8 cellular contexts compared by ENCODE assay signal in genomic region chr5:134371834-134372340, GRCh38. TPM values are rescaled to one million over a fixed set of nuclear protein-coding genes. Genes with fewer than 3 reads are reported as not detected.
DNase-seq lines count a peak whose midpoint lies in the region; ATAC-seq lines count a peak whose summit lies in the region.

No MANE protein-coding gene starts in this region.

- peak overlapping the region; percentile 99 for H3K4me3 Mint-ChIP-seq in activated CD4-positive, alpha-beta T cell treated with anti-CD3 and anti-CD28 coated beads, Interleukin-2, amount 10 ng/mL, durations not matched to agents 7 days and 5 days

- H3K9me3 ChIP-seq in MG63: no peaks in the 10 kb centered on the region

- no peaks in the 10 kb centered on the region for H3K27me3 ChIP-seq in MG63

- peak overlapping the region; percentile 100 for H3K27ac Mint-ChIP-seq in activated CD4-positive, alpha-beta T cell treated with anti-CD3 and anti-CD28 coated beads, Interleukin-2, amount 10 ng/mL, durations not matched to agents 7 days and 5 days

- H3K9me3 Mint-ChIP-seq in activated CD4-positive, alpha-beta T cell treated with anti-CD3 and anti-CD28 coated beads, Interleukin-2, amount 10 ng/mL, durations not matched to agents 7 days and 5 days: peaks cover 2% of the 10 kb centered on the region

- H3K4me3 ChIP-seq in MG63: peak overlapping the region; percentile 96

- H3K36me3 Mint-ChIP-seq in activated CD4-positive, alpha-beta T cell treated with anti-CD3 and anti-CD28 coated beads, Interleukin-2, amount 10 ng/mL, durations not matched to agents 7 days and 5 days (ENCODE audit: low read depth): peaks cover 45% of the 10 kb centered on the region

- CTCF ChIA-PET in activated CD4-positive, alpha-beta T cell treated with anti-CD3 and anti-CD28 coated beads, Interleukin-2, amount 10 ng/mL, durations not matched to agents 7 days and 5 days (lab: Charles Lee): interaction anchor here (0.6 to 1.7 kb wide), 8 partner anchors 8 to 533 kb away, joined by 3 to 10 read pairs (median 4); partner anchors contain the start of gene PCBD2

- DNase-seq in DMS53 (lab: John Stamatoyannopoulos, UW): peak; percentile 64
- DNase-seq in DMS53 treated with DMSO at 0.1 percent for 48 hours (lab: John Stamatoyannopoulos, UW; ENCODE audit: unreplicated experiment): no peak
- peak; percentile 61 for DNase-seq in MG63
- DNase-seq in activated CD4-positive, alpha-beta T cell treated with anti-CD3 and anti-CD28 coated beads, Interleukin-2, amount 10 ng/mL, durations not matched to agents 7 days and 5 days: peak; percentile 47
- peak; percentile 57 for DNase-seq in dermis blood vessel endothelial cell
- DNase-seq in left lobe of liver (ENCODE audit: low spot score): peak; percentile 75
- DNase-seq in stimulated activated CD4-positive, alpha-beta T cell treated with anti-CD3 and anti-CD28 coated beads, Interleukin-2, amount 100 ng/mL, for 24 hours: peak; percentile 52

- H3K27me3 Mint-ChIP-seq in activated CD4-positive, alpha-beta T cell treated with anti-CD3 and anti-CD28 coated beads, Interleukin-2, amount 10 ng/mL, durations not matched to agents 7 days and 5 days: peaks cover 2% of the 10 kb centered on the region

- peak; percentile 50 for ATAC-seq in left lobe of liver
- ATAC-seq in GM19351 (IDR thresholded peaks at IDR 0.05; ENCODE audit: unreplicated experiment): no peak

- peaks cover 39% of the 10 kb centered on the region for H3K36me3 ChIP-seq in MG63

- peaks cover 50% of the 10 kb centered on the region for H3K4me1 Mint-ChIP-seq in activated CD4-positive, alpha-beta T cell treated with anti-CD3 and anti-CD28 coated beads, Interleukin-2, amount 10 ng/mL, durations not matched to agents 7 days and 5 days

- POLR2A ChIA-PET in activated CD4-positive, alpha-beta T cell treated with anti-CD3 and anti-CD28 coated beads, Interleukin-2, amount 10 ng/mL, durations not matched to agents 7 days and 5 days (lab: Charles Lee): no interaction called here

RNA-seq across cellular contexts. Expression of gene UBE2B, which starts 0.5 kb away (rescaled TPM):
- total RNA-seq in MG63 (2014; rRNA removed; shearing (Covaris generic); ENCODE audit: low replicate concordance): 85.8 and 235 TPM in 2 replicates
- total RNA-seq in activated CD4-positive, alpha-beta T cell treated with anti-CD3 and anti-CD28 coated beads, Interleukin-2, amount 10 ng/mL, durations not matched to agents 7 days and 5 days: 10 to 100 TPM; 79.2 to 87.4 TPM
- total RNA-seq in dermis blood vessel endothelial cell (28.9 and 51.4 TPM in 2 replicates), left lobe of liver (26.6 TPM)

RNA-seq across cellular contexts. Expression of gene CDKL3, which starts 4.9 kb away (rescaled TPM):
- 3.3 and 8.7 TPM in 2 replicates for total RNA-seq in MG63 (2014; rRNA removed; shearing (Covaris generic); ENCODE audit: low replicate concordance)
- 1 to 10 TPM in 1 of 2 experiments, under 1 TPM in 1; 0.60 to 1.6 TPM for total RNA-seq in activated CD4-positive, alpha-beta T cell treated with anti-CD3 and anti-CD28 coated beads, Interleukin-2, amount 10 ng/mL, durations not matched to agents 7 days and 5 days
- total RNA-seq in dermis blood vessel endothelial cell (0.34 and 0.37 TPM in 2 replicates), left lobe of liver (1.2 TPM)

RNA-seq across cellular contexts. Expression of gene CDKN2AIPNL, which starts 39.8 kb away (rescaled TPM):
- total RNA-seq in MG63 (2014; rRNA removed; shearing (Covaris generic); ENCODE audit: low replicate concordance): 116 and 161 TPM in 2 replicates
- 10 to 100 TPM; 24.1 to 27.6 TPM for total RNA-seq in activated CD4-positive, alpha-beta T cell treated with anti-CD3 and anti-CD28 coated beads, Interleukin-2, amount 10 ng/mL, durations not matched to agents 7 days and 5 days
- total RNA-seq in dermis blood vessel endothelial cell (27.1 and 28.8 TPM in 2 replicates), left lobe of liver (9.9 TPM)
